ENCODE assay signal across 8 cellular contexts in the genomic region with DNA sequence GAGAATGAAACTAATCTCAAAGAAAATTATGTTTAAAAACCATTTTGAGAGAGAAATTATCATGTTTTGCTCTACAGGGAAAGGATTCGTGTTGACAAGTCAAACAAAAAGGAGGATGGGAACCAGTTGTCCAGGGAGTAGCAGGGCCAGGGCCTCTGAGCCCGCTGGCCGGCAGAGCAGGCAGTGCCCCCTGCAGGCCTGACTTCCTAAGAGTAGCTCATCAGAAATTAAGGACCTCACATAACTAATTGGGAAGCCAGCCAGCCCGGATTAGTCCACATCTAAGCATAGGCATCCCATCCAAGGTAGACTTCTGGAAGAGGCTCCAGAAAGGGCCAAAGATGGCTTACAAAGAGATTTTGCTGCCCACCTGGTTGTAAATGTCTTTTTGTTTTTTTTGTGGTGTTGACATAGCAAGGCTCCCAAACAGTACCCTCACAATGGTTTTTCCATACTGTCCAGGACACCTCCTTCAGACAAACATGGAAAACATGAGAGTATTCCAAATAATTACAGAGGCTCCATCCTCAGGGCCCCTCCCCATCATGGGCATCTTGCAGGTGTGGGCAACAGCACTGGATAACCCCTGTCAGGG.
A peak's percentile ranks its signal among the peaks of the same experiment; 100 is the strongest.
DNase-seq lines count a peak whose midpoint lies in the region; ATAC-seq and TF ChIP-seq lines count a peak whose summit lies in the region.

No MANE protein-coding gene starts in this region.

- no peaks in the 10 kb centered on the region for H3K4me1 Mint-ChIP-seq in CD4-positive, alpha-beta memory T cell
- no peaks in the 10 kb centered on the region for H3K4me1 Mint-ChIP-seq in activated naive CD8-positive, alpha-beta T cell treated with anti-CD3 and anti-CD28 coated beads, Interleukin-2, amount 50 U/mL, for 24 hours
- no peaks in the 10 kb centered on the region for H3K4me1 Mint-ChIP-seq in stimulated activated memory B cell treated with anti-CD40 and anti-IgM and Interleukin-4, amounts not matched to agents 10 μg/mL and 1 μg/mL and 100 μg/mL, for 72 hours

- TF ChIP-seq CTCF in HEK293 (tag by site-specific recombination; IDR thresholded peaks at IDR 0.05) (no peak), PC-3 (conservative IDR thresholded peaks at IDR 0.05; ENCODE audit: low read depth, low read length) (peak; percentile 88), spleen (IDR thresholded peaks at IDR 0.05 in 8 of 11, conservative IDR thresholded peaks at IDR 0.05 in 3 of 11) (peak in 8 of 11 experiments; percentile 20 to 61 (median 54))

- H3K36me3 ChIP-seq in CD4-positive, alpha-beta memory T cell (ENCODE audit: insufficient read depth, low read length) = no peaks in the 10 kb centered on the region
- H3K36me3 ChIP-seq in HEK293 (ENCODE audit: control insufficient read depth in 2 of 2, insufficient read depth in 1 of 2, low read length in 2 of 2) (no peaks in the 10 kb centered on the region), PC-3 (ENCODE audit: low read depth, low read length) (no peaks in the 10 kb centered on the region), spleen (no peaks in the 10 kb centered on the region)

- POLR2A ChIA-PET in CD4-positive, alpha-beta memory T cell (lab: Charles Lee; ENCODE audit: partially characterized antibody) = interaction anchor here (0.6 kb wide), 1 partner anchor 527 kb away, joined by 3 read pairs; no protein-coding TSS in a partner anchor
- POLR2A ChIA-PET in HEK293 (lab: Yijun Ruan, JAX) (no interaction called here), PC-3 (lab: Charles Lee; ENCODE audit: unreplicated experiment) (no interaction called here)

- ATAC-seq in PC-3 = peak; percentile 88
- peak; percentile 61 for ATAC-seq in activated naive CD8-positive, alpha-beta T cell treated with anti-CD3 and anti-CD28 coated beads, Interleukin-2, amount 50 U/mL, for 24 hours
- ATAC-seq in left ventricle myocardium superior = peak; percentile 92
- ATAC-seq in stimulated activated memory B cell treated with anti-CD40 and anti-IgM and Interleukin-4, amounts not matched to agents 10 μg/mL and 1 μg/mL and 100 μg/mL, for 72 hours = no peak

- no peak overlapping the region for H2AFZ ChIP-seq in PC-3 (ENCODE audit: low read length)

- 17 to 37% (median 24%) methylated on average over 4 of the region's 4 CpGs for WGBS in spleen, 5 donors

- no peaks in the 10 kb centered on the region for H4K20me1 ChIP-seq in PC-3 (ENCODE audit: low read length)

- H3F3A ChIP-seq in PC-3 (ENCODE audit: low read length, unreplicated experiment) = no peaks in the 10 kb centered on the region

- no peak overlapping the region for H3K4me3 Mint-ChIP-seq in CD4-positive, alpha-beta memory T cell
- no peak overlapping the region for H3K4me3 Mint-ChIP-seq in activated naive CD8-positive, alpha-beta T cell treated with anti-CD3 and anti-CD28 coated beads, Interleukin-2, amount 50 U/mL, for 24 hours
- H3K4me3 Mint-ChIP-seq in stimulated activated memory B cell treated with anti-CD40 and anti-IgM and Interleukin-4, amounts not matched to agents 10 μg/mL and 1 μg/mL and 100 μg/mL, for 72 hours = no peak overlapping the region

- H3K9me3 Mint-ChIP-seq in CD4-positive, alpha-beta memory T cell = peaks cover 0 to 2% (median 0%) of the 10 kb centered on the region in 8 donors
- H3K9me3 Mint-ChIP-seq in activated naive CD8-positive, alpha-beta T cell treated with anti-CD3 and anti-CD28 coated beads, Interleukin-2, amount 50 U/mL, for 24 hours = peaks cover 3% of the 10 kb centered on the region
- peaks cover 3% of the 10 kb centered on the region for H3K9me3 Mint-ChIP-seq in stimulated activated memory B cell treated with anti-CD40 and anti-IgM and Interleukin-4, amounts not matched to agents 10 μg/mL and 1 μg/mL and 100 μg/mL, for 72 hours

- H3K9me2 ChIP-seq in PC-3 (replicated peaks; ENCODE audit: low read length) = no peaks in the 10 kb centered on the region

- no peak overlapping the region for H3K27ac Mint-ChIP-seq in CD4-positive, alpha-beta memory T cell
- no peak overlapping the region for H3K27ac Mint-ChIP-seq in activated naive CD8-positive, alpha-beta T cell treated with anti-CD3 and anti-CD28 coated beads, Interleukin-2, amount 50 U/mL, for 24 hours
- no peak overlapping the region for H3K27ac Mint-ChIP-seq in stimulated activated memory B cell treated with anti-CD40 and anti-IgM and Interleukin-4, amounts not matched to agents 10 μg/mL and 1 μg/mL and 100 μg/mL, for 72 hours

- no peak overlapping the region for H3K27ac ChIP-seq in CD4-positive, alpha-beta memory T cell (ENCODE audit: low read depth, low read length)
- H3K27ac ChIP-seq in HEK293 (ENCODE audit: extremely low read depth, low read depth, low read length) = no peak overlapping the region
- no peak overlapping the region for H3K27ac ChIP-seq in PC-3 (ENCODE audit: low read length)
- no peak overlapping the region for H3K27ac ChIP-seq in spleen

- no peaks in the 10 kb centered on the region for H3K9me3 ChIP-seq in CD4-positive, alpha-beta memory T cell (ENCODE audit: control insufficient read depth in 1 of 2, low read length in 2 of 2)
- H3K9me3 ChIP-seq in HEK293 (ENCODE audit: control insufficient read depth, insufficient read depth, low read depth, low read length) (no peaks in the 10 kb centered on the region), PC-3 (ENCODE audit: low read length) (no peaks in the 10 kb centered on the region), spleen (no peaks in the 10 kb centered on the region)

- no peak overlapping the region for H3K4me3 ChIP-seq in CD4-positive, alpha-beta memory T cell (ENCODE audit: low read length in 2 of 2)
- no peak overlapping the region for H3K4me3 ChIP-seq in HEK293 (ENCODE audit: low read depth, low read length)
- H3K4me3 ChIP-seq in PC-3 (ENCODE audit: low read length) = no peak overlapping the region
- no peak overlapping the region for H3K4me3 ChIP-seq in spleen

- no TSS peak for BruUV-seq in PC-3 (replicated peaks; lab: Mats Ljungman, UMichigan)

- CTCF ChIA-PET in CD4-positive, alpha-beta memory T cell (lab: Charles Lee; ENCODE audit: partially characterized antibody) = interaction anchor here (0.6 to 2.8 kb wide), 13 partner anchors 9 to 667 kb away, joined by 3 to 16 read pairs (median 5); no protein-coding TSS in a partner anchor
- CTCF ChIA-PET in HEK293 (lab: Yijun Ruan, JAX) = interaction anchor here (0.5 to 1.3 kb wide), 8 partner anchors 17 to 596 kb away, joined by 3 to 5 read pairs (median 3); no protein-coding TSS in a partner anchor
- CTCF ChIA-PET in PC-3 (lab: Charles Lee) = interaction anchor here (0.6 to 0.9 kb wide), 3 partner anchors 17 to 304 kb away, joined by 3 read pairs; no protein-coding TSS in a partner anchor

- no peak for TF ChIP-seq POLR2A in spleen (IDR thresholded peaks at IDR 0.05)

- H3K27me3 ChIP-seq in CD4-positive, alpha-beta memory T cell (ENCODE audit: insufficient read depth, low read length) = no peaks in the 10 kb centered on the region
- H3K27me3 ChIP-seq in PC-3 (ENCODE audit: low read length) (no peaks in the 10 kb centered on the region), spleen (replicated peaks in 1 of 7) (no peaks in the 10 kb centered on the region)

- no peaks in the 10 kb centered on the region for H3K4me1 ChIP-seq in CD4-positive, alpha-beta memory T cell (ENCODE audit: insufficient read depth, low read length)
- H3K4me1 ChIP-seq in HEK293 (ENCODE audit: control insufficient read depth, insufficient read depth, low read length) = no peaks in the 10 kb centered on the region; the same call in 1 of the 2 replicates
- H3K4me1 ChIP-seq in PC-3 (ENCODE audit: insufficient read depth, low read length) = peaks cover 7% of the 10 kb centered on the region; the same call in 1 of the 2 replicates
- no peaks in the 10 kb centered on the region for H3K4me1 ChIP-seq in spleen

- no peak overlapping the region for H3K4me2 ChIP-seq in PC-3 (ENCODE audit: low read length)

- intact Hi-C loops in CD4-positive, alpha-beta memory T cell (cut with micrococcal nuclease) = loop anchor here (1.0 to 2.0 kb wide), 3 partner anchors 564 to 667 kb away; no protein-coding TSS in a partner anchor
- intact Hi-C loops in PC-3 (cut with micrococcal nuclease) (loop anchor here (1.0 to 5.0 kb wide), 2 partner anchors 167 to 595 kb away; no protein-coding TSS in a partner anchor), left ventricle myocardium superior (cut with micrococcal nuclease) (no loop called here), spleen (cut with DNase I; ENCODE audit: low total_unique reads) (no loop called here)

- H3K79me2 ChIP-seq in PC-3 (ENCODE audit: low read length) = no peaks in the 10 kb centered on the region

- no peak overlapping the region for H3K9ac ChIP-seq in PC-3 (ENCODE audit: low read length)

- H3K27me3 Mint-ChIP-seq in CD4-positive, alpha-beta memory T cell = no peaks in the 10 kb centered on the region
- H3K27me3 Mint-ChIP-seq in activated naive CD8-positive, alpha-beta T cell treated with anti-CD3 and anti-CD28 coated beads, Interleukin-2, amount 50 U/mL, for 24 hours = no peaks in the 10 kb centered on the region
- H3K27me3 Mint-ChIP-seq in stimulated activated memory B cell treated with anti-CD40 and anti-IgM and Interleukin-4, amounts not matched to agents 10 μg/mL and 1 μg/mL and 100 μg/mL, for 72 hours = peaks cover 9% of the 10 kb centered on the region

- H3K36me3 Mint-ChIP-seq in CD4-positive, alpha-beta memory T cell = no peaks in the 10 kb centered on the region
- H3K36me3 Mint-ChIP-seq in activated naive CD8-positive, alpha-beta T cell treated with anti-CD3 and anti-CD28 coated beads, Interleukin-2, amount 50 U/mL, for 24 hours (ENCODE audit: low read depth) = no peaks in the 10 kb centered on the region
- H3K36me3 Mint-ChIP-seq in stimulated activated memory B cell treated with anti-CD40 and anti-IgM and Interleukin-4, amounts not matched to agents 10 μg/mL and 1 μg/mL and 100 μg/mL, for 72 hours = no peaks in the 10 kb centered on the region

- peak in 3 of 5 donors; percentile 6 to 18 (median 13) for DNase-seq in CD4-positive, alpha-beta memory T cell
- DNase-seq in PC-3 (peak; percentile 71), left ventricle myocardium superior (peak; percentile 87), spleen (peak; percentile 75), inferior parietal cortex (ENCODE audit: extremely low spot score) (no peak)
- DNase-seq in activated naive CD8-positive, alpha-beta T cell treated with anti-CD3 and anti-CD28 coated beads, Interleukin-2, amount 50 U/mL, for 24 hours = peak; percentile 41

TF ChIP-seq in HEK293, 187 proteins besides CTCF, POLR2A, EP300 and RAD21:
- TF ChIP-seq ZNF654 (tag by site-specific recombination; IDR thresholded peaks at IDR 0.05; ENCODE audit: low read depth) = peak; percentile 45
- TF ChIP-seq, protein P1, sequence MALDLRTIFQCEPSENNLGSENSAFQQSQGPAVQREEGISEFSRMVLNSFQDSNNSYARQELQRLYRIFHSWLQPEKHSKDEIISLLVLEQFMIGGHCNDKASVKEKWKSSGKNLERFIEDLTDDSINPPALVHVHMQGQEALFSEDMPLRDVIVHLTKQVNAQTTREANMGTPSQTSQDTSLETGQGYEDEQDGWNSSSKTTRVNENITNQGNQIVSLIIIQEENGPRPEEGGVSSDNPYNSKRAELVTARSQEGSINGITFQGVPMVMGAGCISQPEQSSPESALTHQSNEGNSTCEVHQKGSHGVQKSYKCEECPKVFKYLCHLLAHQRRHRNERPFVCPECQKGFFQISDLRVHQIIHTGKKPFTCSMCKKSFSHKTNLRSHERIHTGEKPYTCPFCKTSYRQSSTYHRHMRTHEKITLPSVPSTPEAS (tag by site-specific recombination; IDR thresholded peaks at IDR 0.05) = no peak

Comparison
In these comparisons a context has a peak if more than half of its experiments do, and no peak if none do; other contexts are left out.
1. intact Hi-C loops: an anchor here in CD4-positive, alpha-beta memory T cell (1.0 to 2.0 kb wide) and PC-3 (1.0 to 5.0 kb wide); none called in left ventricle myocardium superior and spleen.